In the genomic region with DNA sequence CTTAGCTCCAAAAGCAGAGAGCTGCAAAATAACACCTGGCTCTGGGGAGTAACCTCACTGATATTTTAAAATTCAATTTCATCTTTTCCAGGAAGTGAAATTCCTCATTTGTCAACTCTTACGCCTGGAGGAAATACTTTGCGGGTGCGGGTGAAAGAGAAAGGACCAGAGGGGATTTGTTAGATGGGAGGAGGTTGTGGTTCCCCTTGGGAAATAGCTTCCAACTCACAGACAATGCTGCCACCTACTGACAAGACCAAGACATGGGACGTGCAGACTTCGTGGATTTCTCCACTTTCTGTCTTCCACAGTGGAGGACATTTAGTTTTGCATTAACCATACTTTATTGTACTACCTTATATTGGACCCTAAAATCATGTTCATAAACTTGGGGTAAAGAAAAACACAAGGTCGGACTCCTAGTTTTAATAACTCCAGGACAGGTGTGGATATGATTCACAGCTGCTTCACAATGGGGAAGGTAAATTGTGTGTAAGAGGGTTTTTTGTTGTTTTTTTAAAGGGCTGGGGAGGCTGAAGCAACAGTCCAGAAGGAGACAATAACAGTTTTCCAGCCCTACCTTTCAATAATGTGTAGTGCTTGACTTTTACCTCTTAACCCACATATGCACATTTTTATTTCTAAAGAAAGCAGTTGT, we compare ENCODE assay signal across 8 cellular contexts. TPM values are rescaled to one million over a fixed set of nuclear protein-coding genes. Genes with fewer than 3 reads are reported as not detected.
DNase-seq lines count a peak whose midpoint lies in the region; ATAC-seq and TF ChIP-seq lines count a peak whose summit lies in the region.

No MANE protein-coding gene starts in this region.

- DNase-seq in GM12865 (ENCODE audit: low read depth) = peak; percentile 93
- peak; percentile 82 for DNase-seq in NCI-H510A treated with DMSO at 0.1 percent for 48 hours (lab: John Stamatoyannopoulos, UW)
- DNase-seq in activated CD4-positive, alpha-beta T cell treated with anti-CD3 and anti-CD28 coated beads for 4 hours = peak; percentile 57 to 76
- peak; percentile 83 to 85 for DNase-seq in dermis microvascular lymphatic vessel endothelial cell (ENCODE audit: low read depth in 2 of 2)
- DNase-seq in lung (ENCODE audit: low spot score) = peak; percentile 78
- peak; percentile 78 for DNase-seq in stimulated activated CD8-positive, alpha-beta memory T cell treated with anti-CD3 and anti-CD28 coated beads, Interleukin-4, amount 100 ng/mL, for 48 hours

- WGBS in lung, 2 donors = 3 to 4% methylated on average over 6 of the region's 6 CpGs

- no peak overlapping the region for H3K4me3 ChIP-seq in GM12865 (ENCODE audit: low read depth, low read length)
- no peak overlapping the region for H3K4me3 ChIP-seq in lung

- peaks cover 0 to 4% of the 10 kb centered on the region in 2 donors for H3K4me1 ChIP-seq in lung (ENCODE audit: control insufficient read depth in 2 of 2, insufficient read depth in 2 of 2, low read length in 2 of 2)

- TF ChIP-seq CTCF in GM12865 (IDR thresholded peaks at IDR 0.05; ENCODE audit: insufficient read depth, low read depth, low read length, missing control alignments) (peak; percentile 83), lung (IDR thresholded peaks at IDR 0.05; ENCODE audit: control extremely low read depth, extremely low read depth) (peak; percentile 87)

- H3K36me3 ChIP-seq in lung (ENCODE audit: control insufficient read depth in 2 of 2, insufficient read depth in 2 of 2, low read length in 2 of 2) = peaks cover 0 to 1% of the 10 kb centered on the region in 2 donors

- H3K27ac ChIP-seq in lung (ENCODE audit: low read depth in 1 of 2, low read length in 1 of 2) = no peak overlapping the region

- no peaks in the 10 kb centered on the region for H3K9me3 ChIP-seq in lung (ENCODE audit: control insufficient read depth in 2 of 2, insufficient read depth in 1 of 2, low read length in 1 of 2)

- H3K27me3 ChIP-seq in lung (ENCODE audit: control insufficient read depth, insufficient read depth) = no peaks in the 10 kb centered on the region

- peak; percentile 48 for ATAC-seq in HG03469 (IDR thresholded peaks at IDR 0.05; ENCODE audit: unreplicated experiment)
- ATAC-seq in lung (ENCODE audit: insufficient read depth, low FRiP score) = peak; percentile 81
- no peak for ATAC-seq in HG02571 (IDR thresholded peaks at IDR 0.05; ENCODE audit: unreplicated experiment)

RNA-seq across cellular contexts. Expression of a gene that starts 10.8 kb away (rescaled TPM):
- total RNA-seq in dermis microvascular lymphatic vessel endothelial cell (10.9 and 18.3 TPM in 2 replicates), lung (10 to 100 TPM; 12.6 to 23.0 TPM)
- polyA plus RNA-seq in lung = 10 to 100 TPM in 1 of 2 donors, 1 to 10 TPM in 1; 4.4 to 13.6 TPM

RNA-seq across cellular contexts. Expression of a gene that starts 45.5 kb away (rescaled TPM):
- total RNA-seq in dermis microvascular lymphatic vessel endothelial cell (0.13 and 0.51 TPM in 2 replicates), lung (10 to 100 TPM in 1 of 2 donors, 1 to 10 TPM in 1; 7.8 to 12.6 TPM)
- 1 to 10 TPM; 2.8 to 3.6 TPM for polyA plus RNA-seq in lung
